27 cellular contexts compared by ENCODE assay signal in the genomic region with DNA sequence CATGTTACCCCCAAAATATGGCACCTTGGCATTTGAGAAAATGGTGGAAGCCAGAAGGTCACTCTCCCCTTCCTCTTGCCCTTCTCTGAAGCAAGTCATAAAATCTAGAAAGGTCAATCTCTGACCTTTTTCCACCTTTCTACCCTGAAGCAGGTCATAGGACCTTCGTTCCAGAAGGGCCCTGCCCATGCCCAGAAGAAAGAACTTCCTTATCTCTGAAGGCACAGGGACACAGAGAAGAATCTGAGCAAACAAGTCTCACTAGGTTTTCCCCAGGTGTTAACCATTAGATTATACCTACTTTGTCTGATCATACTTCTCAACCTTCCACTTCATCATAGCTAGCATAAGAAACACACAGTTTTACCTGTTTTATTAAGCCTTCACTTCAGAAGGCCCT. TPM values are rescaled to one million over a fixed set of nuclear protein-coding genes. Genes with fewer than 3 reads are reported as not detected.
"Had no signal": no experiment of that assay in that cellular context is flagged by ENCODE, and none has a peak within 500 bp of the region (broad histone marks: within the 10 kb centered on the region; RNA-seq: fewer than 3 reads in every experiment).

No MANE protein-coding gene starts in this region.

- H3K4me3 ChIP-seq: gastrocnemius medialis, lung, prostate gland, sigmoid colon, spleen, testis, tibial artery, upper lobe of right lung, uterus had no signal

- H3K27me3 ChIP-seq: dorsolateral prefrontal cortex, gastrocnemius medialis, sigmoid colon, testis, tibial artery, upper lobe of right lung, uterus had no signal

- DNase-seq: dorsolateral prefrontal cortex; effector CD4-positive, alpha-beta T cell; foreskin fibroblast; gastrocnemius medialis; head of caudate nucleus; naive B cell; nucleus accumbens; right cardiac atrium; sigmoid colon; spleen; stimulated activated CD4-positive, alpha-beta T cell treated with anti-CD3 and anti-CD28 coated beads, Interleukin-4, amount 100 ng/mL, for 4 hours; stimulated activated naive CD8-positive, alpha-beta T cell treated with anti-CD3 and anti-CD28 coated beads, Interleukin-15, Interleukin-2, amounts not matched to agents 100 U/mL and 50 U/mL, for 24 hours; substantia nigra; testis; tibial artery; upper lobe of right lung; uterus had no signal

- H3K36me3 ChIP-seq: gastrocnemius medialis, prostate gland, sigmoid colon, spleen, tibial artery, upper lobe of right lung, uterus had no signal

- H3K9me3 ChIP-seq: gastrocnemius medialis, prostate gland, sigmoid colon, spleen, testis, tibial artery, upper lobe of right lung, uterus had no signal

- H3K27ac ChIP-seq: gastrocnemius medialis, prostate gland, sigmoid colon, spleen, testis, tibial artery, upper lobe of right lung, uterus had no signal

- ATAC-seq: gastrocnemius medialis; left lobe of liver; right cardiac atrium; stimulated activated naive CD8-positive, alpha-beta T cell treated with anti-CD3 and anti-CD28 coated beads, Interleukin-15, Interleukin-2, amounts not matched to agents 100 U/mL and 50 U/mL, for 24 hours; upper lobe of right lung had no signal

- H3K4me1 ChIP-seq: gastrocnemius medialis, prostate gland, sigmoid colon, spleen, testis, tibial artery, upper lobe of right lung, uterus had no signal

RNA-seq across cellular contexts. Expression of a gene that starts 52.0 kb away (rescaled TPM):
- total RNA-seq: glomerular endothelial cell, left lobe of liver, liver, mononuclear cell, osteocyte, prostate gland, renal cortical epithelial cell, sigmoid colon, skeletal muscle tissue, spleen, testis, upper lobe of right lung had no signal
- polyA plus RNA-seq: keratinocyte, liver, sigmoid colon had no signal
